8 cellular contexts compared by ENCODE assay signal in genomic region chr2:54545700-54546450, GRCh38.
DNase-seq lines count a peak whose midpoint lies in the region; ATAC-seq and FAIRE-seq lines count a peak whose summit lies in the region.
"Had no signal": no experiment of that assay in that cellular context is flagged by ENCODE, and none has a peak within 500 bp of the region (broad histone marks: within the 10 kb centered on the region; RNA-seq: fewer than 3 reads in every experiment).

No MANE protein-coding gene starts in this region.

- DNase-seq in dermis blood vessel endothelial cell (peak; percentile 79), small intestine (peak; percentile 95), NCI-H2107 treated with DMSO at 0.1 percent for 48 hours (lab: John Stamatoyannopoulos, UW; ENCODE audit: unreplicated experiment) (no peak), urothelium cell line (ENCODE audit: low spot score) (no peak)
- DNase-seq: NCI-H526 had no signal

- H3K27ac ChIP-seq in small intestine (ENCODE audit: low read depth in 1 of 2, low read length in 1 of 2) = peak overlapping the region; percentile 63 to 90

- ATAC-seq in GM19438 (IDR thresholded peaks at IDR 0.05; ENCODE audit: low read depth, unreplicated experiment) (peak; percentile 62), HG03196 (IDR thresholded peaks at IDR 0.05; ENCODE audit: unreplicated experiment) (peak; percentile 69), HG02885 (IDR thresholded peaks at IDR 0.05; ENCODE audit: poor library complexity, unreplicated experiment) (no peak)

- H3K9me3 ChIP-seq in small intestine (ENCODE audit: control insufficient read depth, low read depth) = no peaks in the 10 kb centered on the region

- no peaks in the 10 kb centered on the region for H3K27me3 ChIP-seq in small intestine (ENCODE audit: control insufficient read depth in 2 of 2, insufficient read depth in 2 of 2, low read length in 2 of 2)

- no peak overlapping the region for H3K4me3 ChIP-seq in small intestine (ENCODE audit: low read depth in 1 of 2, low read length in 2 of 2)

- FAIRE-seq in small intestine (lab: Jason Lieb, UNC) (no peak), urothelium cell line (lab: Jason Lieb, UNC) (no peak)

- WGBS in small intestine, 3 donors = 14 to 57% (median 35%) methylated on average over 3 of the region's 3 CpGs

- peaks cover 14 to 16% of the 10 kb centered on the region in 2 donors for H3K4me1 ChIP-seq in small intestine (ENCODE audit: control insufficient read depth in 2 of 2, insufficient read depth in 1 of 2, low read depth in 1 of 2, low read length in 1 of 2)

- H3K36me3 ChIP-seq in small intestine (ENCODE audit: control insufficient read depth in 2 of 2, insufficient read depth in 2 of 2, low read length in 2 of 2) = no peaks in the 10 kb centered on the region

Comparison
In these comparisons a context has a peak if more than half of its experiments do, and no peak if none do; other contexts are left out.
1. DNase-seq: peak in dermis blood vessel endothelial cell (single experiment) and small intestine (single experiment); none in NCI-H2107 treated with DMSO at 0.1 percent for 48 hours (single experiment) and urothelium cell line (single experiment).